Comparison of ENCODE assay signal across 1 cellular context in genomic region chr11:65853249-65853979, GRCh38.
A peak's percentile ranks its signal among the peaks of the same experiment; 100 is the strongest.
TF ChIP-seq lines count a peak whose summit lies in the region.

No MANE protein-coding gene starts in this region.

TF ChIP-seq in H1, 55 proteins besides CTCF, POLR2A, EP300 and RAD21:
- TF ChIP-seq ATF3 (IDR thresholded peaks at IDR 0.05; ENCODE audit: insufficient read depth, low read depth, low read length), result no peak
- TF ChIP-seq BACH1 (IDR thresholded peaks at IDR 0.05; ENCODE audit: low read length), result no peak
- TF ChIP-seq EZH2 (IDR thresholded peaks at IDR 0.05; ENCODE audit: low read depth, low read length, severe bottlenecking), result no peak
- no peak for TF ChIP-seq CHD1 (IDR thresholded peaks at IDR 0.05; ENCODE audit: low read depth, low read length)
- no peak for TF ChIP-seq RXRA (IDR thresholded peaks at IDR 0.05; ENCODE audit: insufficient read depth, low read depth, low read length)
- TF ChIP-seq POLR2AphosphoS5 (IDR thresholded peaks at IDR 0.05; ENCODE audit: low read depth, low read length), result peak; percentile 74; the same call in 1 of the 2 replicates
- no peak for TF ChIP-seq CTBP2 (IDR thresholded peaks at IDR 0.05; ENCODE audit: borderline replicate concordance, insufficient read depth, insufficient read length, low read length)
- TF ChIP-seq SAP30 (IDR thresholded peaks at IDR 0.05; ENCODE audit: insufficient read depth, insufficient replicate concordance, low read length), result no peak
- TF ChIP-seq CEBPB (IDR thresholded peaks at IDR 0.05; ENCODE audit: low read depth, low read length), result no peak
- no peak for TF ChIP-seq SIRT6 (IDR thresholded peaks at IDR 0.05; ENCODE audit: low read length)
- no peak for TF ChIP-seq SRF (IDR thresholded peaks at IDR 0.05; ENCODE audit: low read depth, low read length)
- TF ChIP-seq HDAC2 (IDR thresholded peaks at IDR 0.05; ENCODE audit: borderline replicate concordance in 1 of 2, low read depth in 2 of 2, low read length in 2 of 2), result no peak
- TF ChIP-seq TAF7 (optimal IDR thresholded peaks at IDR 0.05; ENCODE audit: borderline replicate concordance, low read depth, low read length), result peak; percentile 20
- TF ChIP-seq ASH2L (IDR thresholded peaks at IDR 0.05; ENCODE audit: low read length), result no peak
